ENCODE assay signal across 25 cellular contexts in the genomic region with DNA sequence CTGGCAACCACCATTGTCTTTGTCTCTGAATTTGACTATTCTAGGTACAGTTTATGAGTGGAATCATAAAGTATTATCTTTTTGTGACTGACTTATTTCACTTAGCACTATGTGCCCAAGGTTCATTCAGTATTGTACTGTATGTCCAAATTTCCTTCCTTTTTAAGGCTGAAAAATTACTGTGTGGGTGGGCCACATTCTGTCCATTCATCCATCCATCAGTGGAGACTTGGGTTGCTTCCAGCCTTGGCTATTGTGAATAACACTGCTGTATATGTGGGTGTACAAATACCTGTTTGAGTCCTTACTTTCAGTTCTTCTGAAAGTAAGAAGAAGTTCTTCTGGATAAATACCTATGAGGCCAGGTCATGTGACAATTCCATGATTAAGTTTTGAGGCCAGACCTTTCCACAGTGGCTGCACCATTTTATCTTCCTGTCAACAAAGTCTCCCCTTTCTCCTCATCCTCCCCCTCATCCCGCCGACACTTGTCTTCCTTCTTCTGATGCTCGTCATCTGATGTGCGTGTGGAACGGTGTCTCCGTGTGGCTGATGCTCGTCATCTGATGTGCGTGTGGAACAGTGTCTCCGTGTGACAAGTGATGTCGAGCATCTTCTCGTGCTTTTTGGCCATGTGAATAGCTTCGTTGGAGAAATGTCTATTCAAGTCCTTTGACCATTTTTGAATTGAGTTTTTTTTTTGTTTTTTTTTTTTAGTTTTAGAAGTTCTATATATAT. TPM values are rescaled to one million over a fixed set of nuclear protein-coding genes. Genes with fewer than 3 reads are reported as not detected.
DNase-seq lines count a peak whose midpoint lies in the region; ATAC-seq and TF ChIP-seq lines count a peak whose summit lies in the region.
"Had no signal": no experiment of that assay in that cellular context is flagged by ENCODE, and none has a peak within 500 bp of the region (broad histone marks: within the 10 kb centered on the region; RNA-seq: fewer than 3 reads in every experiment).

No MANE protein-coding gene starts in this region.

- intact Hi-C loops in MCF 10A (cut with micrococcal nuclease), result no loop called here
- intact Hi-C loops in mammary epithelial cell (cut with micrococcal nuclease), result no loop called here
- intact Hi-C loops in heart right ventricle (cut with DNase I), result no loop called here

- H3K4me2 ChIP-seq in mammary epithelial cell (ENCODE audit: insufficient read depth, low read depth, low read length), result no peak overlapping the region

- H3K9ac ChIP-seq in mammary epithelial cell (ENCODE audit: insufficient read depth, low read length), result no peak overlapping the region

- no peak overlapping the region for H2AFZ ChIP-seq in mammary epithelial cell (ENCODE audit: low read depth, low read length)

- no peaks in the 10 kb centered on the region for H3K27me3 Mint-ChIP-seq in MCF 10A (ENCODE audit: insufficient read depth, unreplicated experiment)

- WGBS in mammary epithelial cell (ENCODE audit: low coverage, missing lambda C conversion rate), result 97% methylated on average over 12 of the region's 12 CpGs
- WGBS in heart right ventricle, 2 donors, result 88 to 90% methylated on average over 12 of the region's 12 CpGs

- POLR2A ChIA-PET in MCF 10A (lab: Yijun Ruan, JAX), result no interaction called here

- H3K27me3 ChIP-seq in mammary epithelial cell (ENCODE audit: insufficient read depth, low read length) (no peaks in the 10 kb centered on the region), heart right ventricle (no peaks in the 10 kb centered on the region)

- H3K4me3 ChIP-seq in mammary epithelial cell (replicated peaks in 1 of 3; ENCODE audit: insufficient read depth in 1 of 3, low read depth in 2 of 3, low read length in 3 of 3) (no peak overlapping the region), heart right ventricle (no peak overlapping the region)
- H3K4me3 ChIP-seq: SK-N-MC had no signal

- H3K36me3 ChIP-seq in mammary epithelial cell (ENCODE audit: insufficient read depth, low read length) (peaks cover 17% of the 10 kb centered on the region), heart right ventricle (peaks cover 0 to 98% (median 51%) of the 10 kb centered on the region in 9 donors)

- no peaks in the 10 kb centered on the region for H4K20me1 ChIP-seq in mammary epithelial cell (ENCODE audit: insufficient read depth, low read length)

- DNase-seq in MCF 10A (ENCODE audit: unreplicated experiment), result no peak
- no peak for DNase-seq in mammary epithelial cell
- DNase-seq in dermis microvascular lymphatic vessel endothelial cell (ENCODE audit: low read depth in 2 of 2), result peak; percentile 37 to 54
- peak; percentile 12 for DNase-seq in kidney glomerular epithelial cell (lab: John Stamatoyannopoulos, UW)
- no peak for DNase-seq in heart right ventricle
- no peak for DNase-seq in NCI-H1436 (lab: John Stamatoyannopoulos, UW)
- DNase-seq in COLO668 (lab: John Stamatoyannopoulos, UW; ENCODE audit: unreplicated experiment), result no peak
- DNase-seq: AML-193, DMS53, GDM1, IMR-90, MV-4-11, NCI-H1105 treated with DMSO at 0.1 percent for 48 hours, NCI-H1694, NCI-H2081, NCI-H2171, NCI-H345, NCI-H524 treated with DMSO at 0.1 percent for 48 hours, NCI-H82, PC-3, SHP77 had no signal

- no peak overlapping the region for H3K4me3 Mint-ChIP-seq in MCF 10A (ENCODE audit: unreplicated experiment)

- H3K36me3 Mint-ChIP-seq in MCF 10A (ENCODE audit: insufficient read depth, unreplicated experiment), result peaks cover 83% of the 10 kb centered on the region

- peak overlapping the region; percentile 21 for H3K27ac Mint-ChIP-seq in MCF 10A (ENCODE audit: low read depth, unreplicated experiment)

- H3K4me1 ChIP-seq in mammary epithelial cell (ENCODE audit: insufficient read depth, low read length) (no peaks in the 10 kb centered on the region), heart right ventricle (no peaks in the 10 kb centered on the region)

- no peaks in the 10 kb centered on the region for H3K4me1 Mint-ChIP-seq in MCF 10A (ENCODE audit: insufficient read depth, unreplicated experiment)

- BruUV-seq in MCF 10A (replicated peaks; lab: Mats Ljungman, UMichigan) (no TSS peak), mammary epithelial cell (replicated peaks; lab: Mats Ljungman, UMichigan) (no TSS peak)

- CTCF ChIA-PET in MCF 10A (lab: Yijun Ruan, JAX) (interaction anchor here (1.0 kb wide), 1 partner anchor 25 kb away, joined by 5 read pairs; no protein-coding TSS in a partner anchor), mammary epithelial cell (lab: Charles Lee; ENCODE audit: low non-redundant PET) (no interaction called here)

- ATAC-seq in heart right ventricle, result no peak
- ATAC-seq: HCT116, PC-3 had no signal

- no peaks in the 10 kb centered on the region for H3K79me2 ChIP-seq in mammary epithelial cell (ENCODE audit: insufficient read depth, low read length)

- dilution Hi-C loops in mammary epithelial cell (cut with HindIII; ENCODE audit: low sequenced_read_pairs), result loop anchor here (5.0 to 10.0 kb wide), 5 partner anchors 73 to 273 kb away; a partner anchor contains a TSS

- TF ChIP-seq CTCF in MCF 10A (IDR thresholded peaks at IDR 0.05; ENCODE audit: unreplicated experiment) (no peak), mammary epithelial cell (conservative IDR thresholded peaks at IDR 0.05 in 1 of 2, IDR thresholded peaks at IDR 0.05 in 1 of 2; ENCODE audit: extremely low read depth in 1 of 2, insufficient read depth in 1 of 2, low read depth in 1 of 2, low read length in 2 of 2) (no peak), heart right ventricle (IDR thresholded peaks at IDR 0.05) (no peak)

- H3K9me3 ChIP-seq in mammary epithelial cell (replicated peaks; ENCODE audit: insufficient read depth, low read length) (no peaks in the 10 kb centered on the region), heart right ventricle (peaks cover 0 to 7% (median 0%) of the 10 kb centered on the region in 11 donors)

- no peaks in the 10 kb centered on the region for H3K9me3 Mint-ChIP-seq in MCF 10A (ENCODE audit: unreplicated experiment)

- H3K27ac ChIP-seq in mammary epithelial cell (ENCODE audit: insufficient read depth, low read depth, low read length), result no peak overlapping the region
- no peak overlapping the region for H3K27ac ChIP-seq in heart right ventricle
- H3K27ac ChIP-seq: C4-2B, SK-N-MC had no signal

- in situ Hi-C loops in mammary epithelial cell (cut with MboI; ENCODE audit: low sequenced_read_pairs in 2 of 2), result no loop called here

RNA-seq across cellular contexts. Expression of a gene that starts 49.5 kb away (rescaled TPM):
- total RNA-seq in MCF 10A (2022) (82.1 and 106 TPM in 2 replicates), mammary epithelial cell (10 to 100 TPM; 79.0 to 84.5 TPM), dermis microvascular lymphatic vessel endothelial cell (26.7 and 35.4 TPM in 2 replicates), heart right ventricle (10 to 100 TPM; 41.0 to 73.0 (median 49.7) TPM)
- polyA plus RNA-seq in mammary epithelial cell (37.4 TPM), heart right ventricle (10 to 100 TPM; 43.2 to 48.6 TPM)
- 98.1 TPM for polyA minus RNA-seq in mammary epithelial cell

RNA-seq across cellular contexts. Expression of a gene that starts 56.0 kb away (rescaled TPM):
- total RNA-seq in MCF 10A (2022) (35.4 and 39.7 TPM in 2 replicates), mammary epithelial cell (10 to 100 TPM; 21.2 to 30.9 TPM), dermis microvascular lymphatic vessel endothelial cell (0.13 and 0.25 TPM in 2 replicates), heart right ventricle (under 1 TPM in 3 of 10 donors, not detected in 7; 0.09 to 0.53 (median 0.15) TPM)
- polyA plus RNA-seq in mammary epithelial cell (1.7 TPM), heart right ventricle (under 1 TPM; 0.07 to 0.29 TPM)
- 1.1 TPM for polyA minus RNA-seq in mammary epithelial cell
- total RNA-seq: A172 had no signal

Comparison
In these comparisons a context has a peak if more than half of its experiments do, and no peak if none do; other contexts are left out.
1. DNase-seq: peak in dermis microvascular lymphatic vessel endothelial cell (2 of 2) and kidney glomerular epithelial cell (single experiment); none in MCF 10A (single experiment), mammary epithelial cell (single experiment), heart right ventricle (0 of 2), NCI-H1436 (single experiment) and COLO668 (single experiment).
2. RNA of a gene that starts 56.0 kb away (total RNA-seq): 35.4 to 39.7 TPM in MCF 10A and 21.2 to 30.9 TPM in mammary epithelial cell; 0.13 to 0.25 TPM in dermis microvascular lymphatic vessel endothelial cell and 0.09 to 0.53 TPM in heart right ventricle; every median in the first group is over 10 times any median in the second.